ENCODE assay signal across 8 cellular contexts in the genomic region with DNA sequence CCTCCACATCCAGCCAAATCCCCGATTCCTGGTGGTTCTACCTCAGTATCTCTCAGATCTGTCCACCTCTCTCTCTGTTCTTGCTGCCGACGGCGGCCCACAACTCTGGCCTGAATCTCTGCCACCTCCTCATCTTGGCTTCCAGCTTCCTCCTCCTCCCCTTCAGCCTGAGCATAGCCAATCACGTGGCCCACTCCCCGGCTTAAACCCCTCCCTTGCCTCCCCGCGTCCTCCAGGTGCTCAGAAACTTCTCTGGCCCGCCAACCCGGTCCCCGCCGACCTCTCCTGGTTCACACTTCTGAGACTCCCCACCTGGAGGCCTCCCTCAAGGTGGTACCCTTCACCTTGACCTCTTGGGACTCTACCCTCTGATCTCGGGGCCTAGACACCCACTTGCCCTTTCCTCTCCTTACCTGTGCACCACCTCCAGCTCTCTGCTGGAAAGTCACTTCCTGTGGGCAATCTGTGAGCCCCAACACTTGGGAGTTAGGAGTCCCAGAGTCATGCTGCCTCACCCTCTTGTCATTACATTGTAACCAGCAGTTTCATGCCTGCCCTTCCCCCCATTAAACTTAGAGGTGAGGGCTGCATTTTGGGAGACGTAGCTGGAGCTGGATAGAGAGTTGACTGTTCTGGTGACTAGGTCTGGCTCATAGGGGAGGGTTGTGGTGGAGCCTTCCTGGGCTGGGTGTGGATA.
A peak's percentile ranks its signal among the peaks of the same experiment; 100 is the strongest.
DNase-seq lines count a peak whose midpoint lies in the region; ATAC-seq lines count a peak whose summit lies in the region.

No MANE protein-coding gene starts in this region.

- peak; percentile 27 for ATAC-seq in HG02870 (IDR thresholded peaks at IDR 0.05; ENCODE audit: unreplicated experiment)
- ATAC-seq in stimulated activated naive B cell treated with anti-CD40 and anti-IgM and Interleukin-4, amounts not matched to agents 10 μg/mL and 1 μg/mL and 100 μg/mL, for 72 hours (replicated peaks): peak; percentile 63 to 66
- ATAC-seq in HG03097 (IDR thresholded peaks at IDR 0.05; ENCODE audit: low FRiP score, unreplicated experiment): no peak

- no peaks in the 10 kb centered on the region for H3K27me3 Mint-ChIP-seq in stimulated activated naive B cell treated with anti-CD40 and anti-IgM and Interleukin-4, amounts not matched to agents 10 μg/mL and 1 μg/mL and 100 μg/mL, for 72 hours

- H3K4me1 Mint-ChIP-seq in stimulated activated naive B cell treated with anti-CD40 and anti-IgM and Interleukin-4, amounts not matched to agents 10 μg/mL and 1 μg/mL and 100 μg/mL, for 72 hours: peaks cover 29 to 64% of the 10 kb centered on the region in 2 donors

- DNase-seq in GF-D8 (lab: John Stamatoyannopoulos, UW) (peak; percentile 67), NOMO-1 treated with DMSO at 0.1 percent for 48 hours (lab: John Stamatoyannopoulos, UW; ENCODE audit: unreplicated experiment) (peak; percentile 80), epithelial cell of prostate (ENCODE audit: low read depth, low spot score) (peak; percentile 89)
- peak; percentile 68 for DNase-seq in activated CD8-positive, alpha-beta memory T cell treated with anti-CD3 and anti-CD28 coated beads, Interleukin-2, amount 50 U/mL, for 4 hours
- peak; percentile 78 for DNase-seq in stimulated activated naive B cell treated with anti-CD40 and anti-IgM and Interleukin-4, amounts not matched to agents 10 μg/mL and 1 μg/mL and 100 μg/mL, for 72 hours

- H3K27ac ChIP-seq in epithelial cell of prostate: peak overlapping the region; percentile 100

- H3K9ac ChIP-seq in mucosa of stomach (ENCODE audit: low read length): peak overlapping the region; percentile 97

- H3K27me3 ChIP-seq in mucosa of stomach (ENCODE audit: control insufficient read depth, insufficient read depth, low read length): no peaks in the 10 kb centered on the region

- no peaks in the 10 kb centered on the region for H3K9me3 Mint-ChIP-seq in stimulated activated naive B cell treated with anti-CD40 and anti-IgM and Interleukin-4, amounts not matched to agents 10 μg/mL and 1 μg/mL and 100 μg/mL, for 72 hours

- no peaks in the 10 kb centered on the region for H3K36me3 ChIP-seq in mucosa of stomach (ENCODE audit: control insufficient read depth, insufficient read depth, low read length)

- peak overlapping the region; percentile 93 to 94 for H3K4me3 Mint-ChIP-seq in stimulated activated naive B cell treated with anti-CD40 and anti-IgM and Interleukin-4, amounts not matched to agents 10 μg/mL and 1 μg/mL and 100 μg/mL, for 72 hours

- H3K9me3 ChIP-seq in mucosa of stomach (ENCODE audit: control insufficient read depth, low read length): no peaks in the 10 kb centered on the region

- H3K4me1 ChIP-seq in mucosa of stomach (ENCODE audit: control insufficient read depth, insufficient read depth, low read length): peaks cover 38% of the 10 kb centered on the region

- H3K36me3 Mint-ChIP-seq in stimulated activated naive B cell treated with anti-CD40 and anti-IgM and Interleukin-4, amounts not matched to agents 10 μg/mL and 1 μg/mL and 100 μg/mL, for 72 hours: peaks cover 21 to 38% of the 10 kb centered on the region in 2 donors

- H3K27ac Mint-ChIP-seq in stimulated activated naive B cell treated with anti-CD40 and anti-IgM and Interleukin-4, amounts not matched to agents 10 μg/mL and 1 μg/mL and 100 μg/mL, for 72 hours: peak overlapping the region; percentile 97

- H3K4me3 ChIP-seq in mucosa of stomach (ENCODE audit: low read length): peak overlapping the region; percentile 72
